ENCODE assay signal across 8 cellular contexts in genomic region chr19:38650911-38651584, GRCh38. TPM values are rescaled to one million over a fixed set of nuclear protein-coding genes. Genes with fewer than 3 reads are reported as not detected.
A peak's percentile ranks its signal among the peaks of the same experiment; 100 is the strongest.
DNase-seq lines count a peak whose midpoint lies in the region; ATAC-seq and TF ChIP-seq lines count a peak whose summit lies in the region.

No MANE protein-coding gene starts in this region.

- intact Hi-C loops in activated B cell treated with CpG ODN at 0.5 μM for 24 hours (cut with micrococcal nuclease), result no loop called here
- intact Hi-C loops in OCI-LY7 (cut with micrococcal nuclease; ENCODE audit: unreplicated experiment), result no loop called here

- CTCF ChIA-PET in activated B cell treated with CpG ODN at 0.5 μM for 24 hours (lab: Charles Lee), result no interaction called here
- CTCF ChIA-PET in OCI-LY7 (lab: Charles Lee; ENCODE audit: unreplicated experiment), result no interaction called here

- H3K27me3 ChIP-seq in right atrium auricular region, result no peaks in the 10 kb centered on the region

- H3K27me3 Mint-ChIP-seq in activated B cell treated with CpG ODN at 0.5 μM for 24 hours, result no peaks in the 10 kb centered on the region

- TF ChIP-seq CTCF in activated B cell treated with CpG ODN at 0.5 μM for 24 hours (IDR thresholded peaks at IDR 0.05), result no peak
- TF ChIP-seq CTCF in right atrium auricular region (IDR thresholded peaks at IDR 0.05), result no peak
- no peak for TF ChIP-seq CTCF in OCI-LY7 (conservative IDR thresholded peaks at IDR 0.05; ENCODE audit: low read length)

- POLR2A ChIA-PET in activated B cell treated with CpG ODN at 0.5 μM for 24 hours (lab: Charles Lee), result interaction anchor here (4.2 kb wide), 1 partner anchor 17 kb away, joined by 21 read pairs; no protein-coding TSS in a partner anchor
- POLR2A ChIA-PET in OCI-LY7 (lab: Charles Lee), result no interaction called here

- H3K4me1 Mint-ChIP-seq in activated B cell treated with CpG ODN at 0.5 μM for 24 hours, result peaks cover 66% of the 10 kb centered on the region

- H3K36me3 ChIP-seq in right atrium auricular region (peaks cover under 1% of the 10 kb centered on the region), OCI-LY7 (ENCODE audit: insufficient read depth, low read length) (peaks cover 28% of the 10 kb centered on the region)

- peaks cover 77% of the 10 kb centered on the region for H3K79me2 ChIP-seq in OCI-LY7 (ENCODE audit: insufficient read depth, low read depth, low read length)

- DNase-seq in HT-29 (ENCODE audit: low spot score) (peak; percentile 55), activated B cell treated with CpG ODN at 0.5 μM for 24 hours (no peak), right atrium auricular region (ENCODE audit: low spot score) (peak; percentile 78), stromal cell of bone marrow (ENCODE audit: low read depth) (peak; percentile 82), OCI-LY7 (ENCODE audit: low spot score) (no peak)
- DNase-seq in effector CD8-positive, alpha-beta T cell (lab: John Stamatoyannopoulos, UW), result no peak

- H3K4me2 ChIP-seq in OCI-LY7 (ENCODE audit: low read length), result no peak overlapping the region

- no peak overlapping the region for H2AFZ ChIP-seq in OCI-LY7 (ENCODE audit: low read length)

- no peaks in the 10 kb centered on the region for H3K9me3 Mint-ChIP-seq in activated B cell treated with CpG ODN at 0.5 μM for 24 hours

- no peak for ATAC-seq in activated B cell treated with CpG ODN at 0.5 μM for 24 hours (ENCODE audit: low read depth)
- ATAC-seq in GM18907 (IDR thresholded peaks at IDR 0.05; ENCODE audit: unreplicated experiment), result no peak
- ATAC-seq in GM19351 (IDR thresholded peaks at IDR 0.05; ENCODE audit: unreplicated experiment), result no peak

- H3K36me3 Mint-ChIP-seq in activated B cell treated with CpG ODN at 0.5 μM for 24 hours (ENCODE audit: low read depth), result peaks cover 29% of the 10 kb centered on the region

- H3K4me1 ChIP-seq in right atrium auricular region (peaks cover 5 to 74% of the 10 kb centered on the region in 2 donors), OCI-LY7 (ENCODE audit: insufficient read depth, low read length, poor library complexity, severe bottlenecking) (peaks cover 25% of the 10 kb centered on the region)

- H3K4me3 Mint-ChIP-seq in activated B cell treated with CpG ODN at 0.5 μM for 24 hours, result no peak overlapping the region

- BruUV-seq in OCI-LY7 (replicated peaks; lab: Mats Ljungman, UMichigan), result no TSS peak

- H3K27ac ChIP-seq in right atrium auricular region (peak overlapping the region; percentile 97 to 98), OCI-LY7 (ENCODE audit: low read depth, low read length, poor library complexity, severe bottlenecking) (no peak overlapping the region)

- H4K20me1 ChIP-seq in OCI-LY7 (ENCODE audit: insufficient read depth, low read length), result peaks cover 33% of the 10 kb centered on the region

- no peaks in the 10 kb centered on the region for H3K9me2 ChIP-seq in OCI-LY7 (ENCODE audit: insufficient read depth, low read length)

- H3K4me3 ChIP-seq in right atrium auricular region (peak overlapping the region; percentile 99), OCI-LY7 (ENCODE audit: low read depth, low read length, poor library complexity, severe bottlenecking) (no peak overlapping the region)

- H3K27ac Mint-ChIP-seq in activated B cell treated with CpG ODN at 0.5 μM for 24 hours, result peak overlapping the region; percentile 46

- H3K9me3 ChIP-seq in right atrium auricular region, result no peaks in the 10 kb centered on the region
- no peaks in the 10 kb centered on the region for H3K9me3 ChIP-seq in OCI-LY7 (ENCODE audit: low read length)

RNA-seq across cellular contexts. Expression of gene ACTN4, which starts 3.6 kb away (rescaled TPM):
- 1,009 and 1,083 TPM in 2 replicates for total RNA-seq in HT-29 (2014; rRNA removed; shearing (Covaris generic))
- total RNA-seq in activated B cell treated with CpG ODN at 0.5 μM for 24 hours (197 and 198 TPM in 2 replicates), right atrium auricular region (100 to 1,000 TPM; 115 to 180 TPM), OCI-LY7 (2022) (147 and 178 TPM in 2 replicates)
- 86.8 and 96.9 TPM in 2 replicates for total RNA-seq in OCI-LY7 (2014; rRNA removed; shearing (Covaris generic))

RNA-seq across cellular contexts. Expression of gene EIF3K, which starts 32.1 kb away (rescaled TPM):
- 724 and 815 TPM in 2 replicates for total RNA-seq in HT-29 (2014; rRNA removed; shearing (Covaris generic))
- 344 and 385 TPM in 2 replicates for total RNA-seq in activated B cell treated with CpG ODN at 0.5 μM for 24 hours
- 100 to 1,000 TPM; 716 to 786 TPM for total RNA-seq in right atrium auricular region
- total RNA-seq in OCI-LY7 (2014; rRNA removed; shearing (Covaris generic)), result 321 and 325 TPM in 2 replicates
- total RNA-seq in OCI-LY7 (2022), result 353 and 364 TPM in 2 replicates

RNA-seq across cellular contexts. Expression of gene MAP4K1, which starts 33.3 kb away (rescaled TPM):
- 0.36 TPM in 1 of 2 replicates, not detected in the other for total RNA-seq in HT-29 (2014; rRNA removed; shearing (Covaris generic))
- 379 and 388 TPM in 2 replicates for total RNA-seq in activated B cell treated with CpG ODN at 0.5 μM for 24 hours
- 1 to 10 TPM in 1 of 2 donors, under 1 TPM in 1; 0.83 to 4.2 TPM for total RNA-seq in right atrium auricular region
- 102 and 108 TPM in 2 replicates for total RNA-seq in OCI-LY7 (2014; rRNA removed; shearing (Covaris generic))
- 313 and 331 TPM in 2 replicates for total RNA-seq in OCI-LY7 (2022)

Comparison
In these comparisons a context has a peak if more than half of its experiments do, and no peak if none do; other contexts are left out.
1. DNase-seq: peak in HT-29 (single experiment), right atrium auricular region (single experiment) and stromal cell of bone marrow (single experiment); none in activated B cell treated with CpG ODN at 0.5 μM for 24 hours (single experiment), effector CD8-positive, alpha-beta T cell (single experiment) and OCI-LY7 (single experiment).
2. RNA of gene MAP4K1, which starts 33.3 kb away (total RNA-seq): 379 to 388 TPM in activated B cell treated with CpG ODN at 0.5 μM for 24 hours and 102 to 331 TPM in OCI-LY7; 0.83 to 4.2 TPM in right atrium auricular region and 0.36 TPM in HT-29; every median in the first group is over 10 times any median in the second.